9 cellular contexts compared by ENCODE assay signal in genomic region chr2:234289789-234290188, GRCh38.
DNase-seq lines count a peak whose midpoint lies in the region; ATAC-seq, FAIRE-seq and TF ChIP-seq lines count a peak whose summit lies in the region.
"Had no signal": no experiment of that assay in that cellular context is flagged by ENCODE, and none has a peak within 500 bp of the region (broad histone marks: within the 10 kb centered on the region; RNA-seq: fewer than 3 reads in every experiment).

No MANE protein-coding gene starts in this region.

- no peaks in the 10 kb centered on the region for H3K4me1 ChIP-seq in HAP-1

- H3K4me3 Mint-ChIP-seq in T-cell: peak overlapping the region in 2 of 3 donors; percentile 67 to 75

- no peaks in the 10 kb centered on the region for H3K27me3 Mint-ChIP-seq in T-cell

- ATAC-seq in T-cell (replicated peaks in 1 of 4) (no peak), sciatic nerve (peak; percentile 33), HG03460 (IDR thresholded peaks at IDR 0.05; ENCODE audit: unreplicated experiment) (no peak)

- CTCF ChIA-PET in T-cell (lab: Charles Lee): interaction anchor here (0.5 to 5.1 kb wide), 13 partner anchors 13 to 255 kb away, joined by 3 to 22 read pairs (median 5); partner anchors contain the start of gene ARL4C (in 1 of the 2)

- in situ Hi-C loops in HAP-1 (cut with MboI; ENCODE audit: low sequenced_read_pairs): loop anchor here (5.0 to 25.0 kb wide), 2 partner anchors 208 to 823 kb away; partner anchors contain the start of gene ARL4C

- intact Hi-C loops in sciatic nerve (cut with DNase I): no loop called here

- no peaks in the 10 kb centered on the region for H3K27me3 ChIP-seq in HAP-1 (ENCODE audit: low read depth)

- TF ChIP-seq CTCF in cardiac fibroblast (IDR thresholded peaks at IDR 0.05; ENCODE audit: low read depth, low read length) (no peak), coronary artery (IDR thresholded peaks at IDR 0.05) (no peak)

- peaks cover 74 to 79% (median 78%) of the 10 kb centered on the region in 3 donors for H3K4me1 Mint-ChIP-seq in T-cell

- no peaks in the 10 kb centered on the region for H3K9me3 Mint-ChIP-seq in T-cell

- peak overlapping the region in 1 of 2 donors; percentile 9 for H3K27ac ChIP-seq in coronary artery

- H3K4me3 ChIP-seq in cardiac fibroblast (replicated peaks in 1 of 2; ENCODE audit: low read depth in 2 of 2, low read length in 2 of 2) (no peak overlapping the region), HAP-1 (no peak overlapping the region), coronary artery (no peak overlapping the region)

- no peak for DNase-seq in GM18507 (ENCODE audit: extremely low spot score, insufficient read length, low read depth)
- peak in 4 of 34 experiments; percentile 17 to 51 (median 31) for DNase-seq in T-cell
- peak; percentile 71 to 86 for DNase-seq in cardiac fibroblast (ENCODE audit: low read depth in 2 of 2)
- no peak for DNase-seq in sciatic nerve (ENCODE audit: low spot score)
- no peak for DNase-seq in NCI-H345 treated with DMSO at 0.1 percent for 48 hours (lab: John Stamatoyannopoulos, UW; ENCODE audit: unreplicated experiment)
- no peak for DNase-seq in HAP-1 (ENCODE audit: low spot score in 2 of 2)
- no peak for DNase-seq in coronary artery (ENCODE audit: low spot score)
- DNase-seq: H7 had no signal

- no peaks in the 10 kb centered on the region for H3K36me3 Mint-ChIP-seq in T-cell

- no peaks in the 10 kb centered on the region for H3K9me3 ChIP-seq in HAP-1

- peak; percentile 77 for FAIRE-seq in GM18507 (lab: Jason Lieb, UNC)

- H3K36me3 ChIP-seq in HAP-1 (replicated peaks): no peaks in the 10 kb centered on the region

- peak overlapping the region; percentile 91 to 99 for H3K27ac Mint-ChIP-seq in T-cell

- POLR2A ChIA-PET in T-cell (lab: Charles Lee): interaction anchor here (0.6 to 5.3 kb wide), 8 partner anchors 9 to 207 kb away, joined by 3 to 53 read pairs (median 4); partner anchors contain the start of gene ARL4C (in 1 of the 2)

Comparison
In these comparisons a context has a peak if more than half of its experiments do, and no peak if none do; other contexts are left out.
1. DNase-seq: peak in cardiac fibroblast (2 of 2); none in GM18507 (single experiment), sciatic nerve (single experiment), NCI-H345 treated with DMSO at 0.1 percent for 48 hours (single experiment), HAP-1 (0 of 2) and coronary artery (single experiment).